In the genomic region with DNA sequence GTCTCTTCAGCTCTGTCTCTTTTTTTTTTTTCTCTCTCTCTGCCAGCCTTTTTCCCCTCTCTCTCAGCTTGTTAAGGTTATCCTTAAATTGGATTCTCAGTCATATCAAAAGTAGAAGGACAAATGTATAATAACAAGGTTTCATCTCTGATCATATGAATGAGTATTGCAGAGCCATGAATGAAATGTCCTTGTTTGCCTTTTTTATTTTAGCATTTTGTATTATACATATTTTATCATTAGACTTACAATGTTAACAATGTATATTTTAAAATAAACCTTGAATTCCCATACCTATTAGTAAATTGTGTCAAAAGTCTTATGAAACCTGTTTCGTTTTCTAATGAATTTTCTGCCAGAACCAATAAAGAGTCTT, we compare ENCODE assay signal across 8 cellular contexts. TPM values are rescaled to one million over a fixed set of nuclear protein-coding genes. Genes with fewer than 3 reads are reported as not detected.
A peak's percentile ranks its signal among the peaks of the same experiment; 100 is the strongest.
DNase-seq lines count a peak whose midpoint lies in the region; ATAC-seq and TF ChIP-seq lines count a peak whose summit lies in the region.

No MANE protein-coding gene starts in this region.

- DNase-seq in T-helper 1 cell, result no peak
- no peak for DNase-seq in adipocyte (ENCODE audit: low read depth)
- no peak for DNase-seq in GM13976 (ENCODE audit: low spot score)
- DNase-seq in effector CD8-positive, alpha-beta T cell (lab: John Stamatoyannopoulos, UW), result no peak

- H3K9ac ChIP-seq in adipocyte (ENCODE audit: low read length), result peak overlapping the region; percentile 99

- no peak for ATAC-seq in GM18498 (IDR thresholded peaks at IDR 0.05; ENCODE audit: unreplicated experiment)

- H3K27me3 ChIP-seq in adipocyte (replicated peaks; ENCODE audit: control insufficient read depth, insufficient read depth, low read length) (no peaks in the 10 kb centered on the region), layer of hippocampus (ENCODE audit: control insufficient read depth, insufficient read depth, low read length) (no peaks in the 10 kb centered on the region)

- peaks cover 27% of the 10 kb centered on the region for H3K4me1 Mint-ChIP-seq in T-helper 1 cell treated with Interleukin-12 subunit alpha and Interleukin-12 subunit beta and Interleukin-4 antibody, amounts not matched to agents 30 μg/mL and 1 μg/mL, for 36 hours (ENCODE audit: low read depth)

- no peaks in the 10 kb centered on the region for H3K9me3 Mint-ChIP-seq in T-helper 1 cell treated with Interleukin-12 subunit alpha and Interleukin-12 subunit beta and Interleukin-4 antibody, amounts not matched to agents 30 μg/mL and 1 μg/mL, for 36 hours

- peaks cover 32% of the 10 kb centered on the region for H3K4me1 ChIP-seq in adipocyte (ENCODE audit: control insufficient read depth, insufficient read depth, low read length)

- H3K27ac ChIP-seq in layer of hippocampus (ENCODE audit: low read depth, low read length), result peak overlapping the region; percentile 94
- peak overlapping the region; percentile 94 for H3K27ac ChIP-seq in temporal lobe (ENCODE audit: low read depth, low read length)

- TF ChIP-seq CTCF in GM13976 (IDR thresholded peaks at IDR 0.05; ENCODE audit: borderline replicate concordance, control extremely low read depth, extremely low read depth, insufficient read depth, missing control alignments), result no peak

- peaks cover 7% of the 10 kb centered on the region for H3K36me3 Mint-ChIP-seq in T-helper 1 cell treated with Interleukin-12 subunit alpha and Interleukin-12 subunit beta and Interleukin-4 antibody, amounts not matched to agents 30 μg/mL and 1 μg/mL, for 36 hours (ENCODE audit: low read depth)

- peak overlapping the region; percentile 91 for H3K4me3 Mint-ChIP-seq in T-helper 1 cell treated with Interleukin-12 subunit alpha and Interleukin-12 subunit beta and Interleukin-4 antibody, amounts not matched to agents 30 μg/mL and 1 μg/mL, for 36 hours

- in situ Hi-C loops in GM13976 (cut with MboI; ENCODE audit: low sequenced_read_pairs, unreplicated experiment), result loop anchor here (10.0 kb wide), 1 partner anchor 619 kb away; the partner anchor contains the start of gene IFI44L

- H3K4me3 ChIP-seq in adipocyte (ENCODE audit: low read length), result peak overlapping the region; percentile 96

- H3K27me3 Mint-ChIP-seq in T-helper 1 cell treated with Interleukin-12 subunit alpha and Interleukin-12 subunit beta and Interleukin-4 antibody, amounts not matched to agents 30 μg/mL and 1 μg/mL, for 36 hours (ENCODE audit: low read depth), result peaks cover 3% of the 10 kb centered on the region

- H3K9me3 ChIP-seq in adipocyte (ENCODE audit: control insufficient read depth, low read length), result no peaks in the 10 kb centered on the region

- H3K36me3 ChIP-seq in adipocyte (ENCODE audit: control insufficient read depth, insufficient read depth, low read length, severe bottlenecking), result no peaks in the 10 kb centered on the region

- H3K27ac Mint-ChIP-seq in T-helper 1 cell treated with Interleukin-12 subunit alpha and Interleukin-12 subunit beta and Interleukin-4 antibody, amounts not matched to agents 30 μg/mL and 1 μg/mL, for 36 hours, result peak overlapping the region; percentile 98

RNA-seq across cellular contexts. Expression of gene DNAJB4, which starts 0.6 kb away (rescaled TPM):
- total RNA-seq in temporal lobe, result 27.0 TPM

RNA-seq across cellular contexts. Expression of gene FUBP1, which starts 26.5 kb away (rescaled TPM):
- 241 TPM for total RNA-seq in temporal lobe

RNA-seq across cellular contexts. Expression of gene GIPC2, which starts 40.4 kb away (rescaled TPM):
- 0.25 TPM for total RNA-seq in temporal lobe
